9 cellular contexts compared by ENCODE assay signal in genomic region chr16:11632455-11632921, GRCh38. TPM values are rescaled to one million over a fixed set of nuclear protein-coding genes. Genes with fewer than 3 reads are reported as not detected.
DNase-seq lines count a peak whose midpoint lies in the region; ATAC-seq and TF ChIP-seq lines count a peak whose summit lies in the region.
"Had no signal": no experiment of that assay in that cellular context is flagged by ENCODE, and none has a peak within 500 bp of the region (broad histone marks: within the 10 kb centered on the region; RNA-seq: fewer than 3 reads in every experiment).

No MANE protein-coding gene starts in this region.

- ATAC-seq in left lung (peak; percentile 41), T-helper 17 cell (no peak)

- H3K27ac ChIP-seq in left lung (peak overlapping the region; percentile 53 to 58), stomach (peak overlapping the region in 4 of 5 donors; percentile 59 to 82 (median 65))

- H3K36me3 ChIP-seq in H7 (replicated peaks; ENCODE audit: control insufficient read depth, insufficient read depth, low read length) (no peaks in the 10 kb centered on the region), left lung (no peaks in the 10 kb centered on the region), stomach (no peaks in the 10 kb centered on the region)

- peaks cover 10 to 62% of the 10 kb centered on the region in 2 donors for H3K4me1 ChIP-seq in left lung
- H3K4me1 ChIP-seq in stomach: peaks cover 8 to 69% (median 32%) of the 10 kb centered on the region in 4 donors

- DNase-seq in H7 (peak; percentile 35), choroid plexus epithelial cell (ENCODE audit: low read depth) (peak; percentile 87), left lung (no peak), stomach (no peak), NCI-H2196 (lab: John Stamatoyannopoulos, UW; ENCODE audit: unreplicated experiment) (no peak), NCI-H524 (lab: John Stamatoyannopoulos, UW) (no peak), DMS79 (lab: John Stamatoyannopoulos, UW) (no peak), T-helper 17 cell (no peak)
- DNase-seq: activated effector memory CD4-positive, alpha-beta T cell treated with Interleukin-2 at 50 U/mL for 16 hours had no signal

- H3K4me3 ChIP-seq in H7 (ENCODE audit: insufficient read depth, low read depth, low read length) (no peak overlapping the region), choroid plexus epithelial cell (ENCODE audit: low read depth, low read length) (no peak overlapping the region), left lung (no peak overlapping the region), stomach (no peak overlapping the region)

- intact Hi-C loops in left lung (cut with DNase I): no loop called here
- intact Hi-C loops in stomach (cut with DNase I; ENCODE audit: low total_unique reads): no loop called here

- H3K4me3 Mint-ChIP-seq in T-helper 17 cell: no peak overlapping the region

- no peaks in the 10 kb centered on the region for H3K27me3 Mint-ChIP-seq in T-helper 17 cell

- H3K27ac Mint-ChIP-seq in T-helper 17 cell: no peak overlapping the region

- H3K9me3 ChIP-seq in left lung (no peaks in the 10 kb centered on the region), stomach (no peaks in the 10 kb centered on the region), T-helper 17 cell (ENCODE audit: control insufficient read depth, low read length, poor library complexity, severe bottlenecking) (no peaks in the 10 kb centered on the region)

- H3K27me3 ChIP-seq in H7 (ENCODE audit: control insufficient read depth, insufficient read depth, low read length): peaks cover 4% of the 10 kb centered on the region
- H3K27me3 ChIP-seq in left lung: no peaks in the 10 kb centered on the region
- H3K27me3 ChIP-seq in stomach: no peaks in the 10 kb centered on the region

- TF ChIP-seq POLR2A in stomach (IDR thresholded peaks at IDR 0.05): no peak

- H3K4me1 Mint-ChIP-seq in T-helper 17 cell: peaks cover 24% of the 10 kb centered on the region

- 57 to 70% (median 63%) methylated on average over 9 to 14 of the region's 14 CpGs for WGBS in stomach, 5 donors

- TF ChIP-seq EP300 in stomach (IDR thresholded peaks at IDR 0.05): no peak

- H3K36me3 Mint-ChIP-seq in T-helper 17 cell (ENCODE audit: low read depth): no peaks in the 10 kb centered on the region

- no peak for TF ChIP-seq CTCF in choroid plexus epithelial cell (conservative IDR thresholded peaks at IDR 0.05; ENCODE audit: low read depth, low read length)
- no peak for TF ChIP-seq CTCF in left lung (IDR thresholded peaks at IDR 0.05)
- TF ChIP-seq CTCF in stomach (IDR thresholded peaks at IDR 0.05): no peak

RNA-seq across cellular contexts. Expression of gene SNN, which starts 35.8 kb away (rescaled TPM):
- total RNA-seq in H7 (2014; rRNA removed; shearing (Covaris generic)): 34.1 and 34.9 TPM in 2 replicates
- total RNA-seq in left lung (10 to 100 TPM; 21.1 to 21.4 TPM), stomach (10 to 100 TPM in 4 of 5 donors, 1 to 10 TPM in 1; 2.9 to 25.0 (median 16.0) TPM), T-helper 17 cell (10 to 100 TPM; 27.8 to 89.7 TPM)
- 10 to 100 TPM in 2 of 3 donors, 1 to 10 TPM in 1; 8.5 to 14.0 (median 11.3) TPM for polyA plus RNA-seq in stomach

RNA-seq across cellular contexts. Expression of gene LITAF, which starts 45.8 kb away (rescaled TPM):
- 71.8 and 85.6 TPM in 2 replicates for total RNA-seq in H7 (2014; rRNA removed; shearing (Covaris generic))
- total RNA-seq in left lung (100 to 1,000 TPM; 125 to 277 TPM), stomach (100 to 1,000 TPM in 1 of 5 donors, 10 to 100 TPM in 3, 1 to 10 TPM in 1; 9.8 to 211 (median 46.6) TPM), T-helper 17 cell (100 to 1,000 TPM in 1 of 2 donors, 10 to 100 TPM in 1; 93.1 to 155 TPM)
- 100 to 1,000 TPM in 2 of 3 donors, 10 to 100 TPM in 1; 43.7 to 124 (median 118) TPM for polyA plus RNA-seq in stomach

Comparison
In these comparisons a context has a peak if more than half of its experiments do, and no peak if none do; other contexts are left out.
1. DNase-seq: peak in H7 (single experiment) and choroid plexus epithelial cell (single experiment); none in left lung (0 of 2), stomach (single experiment), NCI-H2196 (single experiment), NCI-H524 (0 of 2), DMS79 (single experiment) and T-helper 17 cell (0 of 3).